ENCODE assay signal across 1 cellular context in the genomic region with DNA sequence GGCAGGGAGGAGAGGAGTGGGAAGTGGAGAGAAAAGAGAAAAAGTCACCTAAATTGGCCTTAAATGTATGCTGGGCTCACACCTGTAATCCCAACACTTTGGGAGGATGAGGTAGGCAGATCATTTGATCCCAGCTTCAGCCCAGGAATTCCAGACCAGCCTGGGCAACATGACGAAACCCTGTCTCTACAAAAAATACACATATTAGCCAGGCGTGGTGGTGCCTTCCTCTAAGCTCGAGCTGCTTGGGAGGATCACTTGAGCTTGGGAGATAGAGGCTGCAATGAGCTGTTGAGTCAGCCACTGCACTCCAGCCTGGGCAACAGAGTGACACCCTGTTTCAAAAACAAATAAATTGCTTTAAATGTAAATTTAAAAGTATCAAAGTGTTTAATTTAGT.
TF ChIP-seq lines count a peak whose summit lies in the region.

No MANE protein-coding gene starts in this region.

TF ChIP-seq in GM12878, 131 proteins besides CTCF, POLR2A, EP300 and RAD21:
- no peak for TF ChIP-seq RFX5 (IDR thresholded peaks at IDR 0.05; ENCODE audit: low read depth, low read length)
- no peak for TF ChIP-seq RELA (IDR thresholded peaks at IDR 0.05; ENCODE audit: borderline replicate concordance, partially characterized antibody)
- no peak for TF ChIP-seq RELB (IDR thresholded peaks at IDR 0.05; ENCODE audit: low read depth)
- no peak for TF ChIP-seq ELK1 (IDR thresholded peaks at IDR 0.05; ENCODE audit: low read depth, low read length)
- TF ChIP-seq E4F1 (IDR thresholded peaks at IDR 0.05; ENCODE audit: borderline replicate concordance, partially characterized antibody): no peak
- TF ChIP-seq CBX3 (IDR thresholded peaks at IDR 0.05; ENCODE audit: borderline replicate concordance, low read depth): no peak
- TF ChIP-seq, protein P1, sequence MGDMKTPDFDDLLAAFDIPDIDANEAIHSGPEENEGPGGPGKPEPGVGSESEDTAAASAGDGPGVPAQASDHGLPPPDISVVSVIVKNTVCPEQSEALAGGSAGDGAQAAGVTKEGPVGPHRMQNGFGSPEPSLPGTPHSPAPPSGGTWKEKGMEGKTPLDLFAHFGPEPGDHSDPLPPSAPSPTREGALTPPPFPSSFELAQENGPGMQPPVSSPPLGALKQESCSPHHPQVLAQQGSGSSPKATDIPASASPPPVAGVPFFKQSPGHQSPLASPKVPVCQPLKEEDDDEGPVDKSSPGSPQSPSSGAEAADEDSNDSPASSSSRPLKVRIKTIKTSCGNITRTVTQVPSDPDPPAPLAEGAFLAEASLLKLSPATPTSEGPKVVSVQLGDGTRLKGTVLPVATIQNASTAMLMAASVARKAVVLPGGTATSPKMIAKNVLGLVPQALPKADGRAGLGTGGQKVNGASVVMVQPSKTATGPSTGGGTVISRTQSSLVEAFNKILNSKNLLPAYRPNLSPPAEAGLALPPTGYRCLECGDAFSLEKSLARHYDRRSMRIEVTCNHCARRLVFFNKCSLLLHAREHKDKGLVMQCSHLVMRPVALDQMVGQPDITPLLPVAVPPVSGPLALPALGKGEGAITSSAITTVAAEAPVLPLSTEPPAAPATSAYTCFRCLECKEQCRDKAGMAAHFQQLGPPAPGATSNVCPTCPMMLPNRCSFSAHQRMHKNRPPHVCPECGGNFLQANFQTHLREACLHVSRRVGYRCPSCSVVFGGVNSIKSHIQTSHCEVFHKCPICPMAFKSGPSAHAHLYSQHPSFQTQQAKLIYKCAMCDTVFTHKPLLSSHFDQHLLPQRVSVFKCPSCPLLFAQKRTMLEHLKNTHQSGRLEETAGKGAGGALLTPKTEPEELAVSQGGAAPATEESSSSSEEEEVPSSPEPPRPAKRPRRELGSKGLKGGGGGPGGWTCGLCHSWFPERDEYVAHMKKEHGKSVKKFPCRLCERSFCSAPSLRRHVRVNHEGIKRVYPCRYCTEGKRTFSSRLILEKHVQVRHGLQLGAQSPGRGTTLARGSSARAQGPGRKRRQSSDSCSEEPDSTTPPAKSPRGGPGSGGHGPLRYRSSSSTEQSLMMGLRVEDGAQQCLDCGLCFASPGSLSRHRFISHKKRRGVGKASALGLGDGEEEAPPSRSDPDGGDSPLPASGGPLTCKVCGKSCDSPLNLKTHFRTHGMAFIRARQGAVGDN (IDR thresholded peaks at IDR 0.05): no peak
- TF ChIP-seq MEF2B (IDR thresholded peaks at IDR 0.05; ENCODE audit: partially characterized antibody, poor library complexity, severe bottlenecking): no peak
- TF ChIP-seq RUNX3 (IDR thresholded peaks at IDR 0.05; ENCODE audit: low read length): no peak
- TF ChIP-seq KAT2A (conservative IDR thresholded peaks at IDR 0.05; ENCODE audit: control insufficient read depth, low read depth, low read length): no peak
- no peak for TF ChIP-seq RB1 (IDR thresholded peaks at IDR 0.05; ENCODE audit: borderline replicate concordance)
- TF ChIP-seq SRF (IDR thresholded peaks at IDR 0.05; ENCODE audit: low read depth in 2 of 2, low read length in 2 of 2): no peak
- TF ChIP-seq PAX8 (IDR thresholded peaks at IDR 0.05): no peak
- TF ChIP-seq MEF2A (IDR thresholded peaks at IDR 0.05; ENCODE audit: insufficient read depth, low read depth, low read length): no peak
- no peak for TF ChIP-seq BCL11A (IDR thresholded peaks at IDR 0.05; ENCODE audit: low read depth, low read length)
- TF ChIP-seq NRF1 (conservative IDR thresholded peaks at IDR 0.05; ENCODE audit: low read depth, low read length): no peak
- no peak for TF ChIP-seq ZBTB33 (IDR thresholded peaks at IDR 0.05)
- TF ChIP-seq HDAC2 (IDR thresholded peaks at IDR 0.05): no peak
- TF ChIP-seq, protein P2, sequence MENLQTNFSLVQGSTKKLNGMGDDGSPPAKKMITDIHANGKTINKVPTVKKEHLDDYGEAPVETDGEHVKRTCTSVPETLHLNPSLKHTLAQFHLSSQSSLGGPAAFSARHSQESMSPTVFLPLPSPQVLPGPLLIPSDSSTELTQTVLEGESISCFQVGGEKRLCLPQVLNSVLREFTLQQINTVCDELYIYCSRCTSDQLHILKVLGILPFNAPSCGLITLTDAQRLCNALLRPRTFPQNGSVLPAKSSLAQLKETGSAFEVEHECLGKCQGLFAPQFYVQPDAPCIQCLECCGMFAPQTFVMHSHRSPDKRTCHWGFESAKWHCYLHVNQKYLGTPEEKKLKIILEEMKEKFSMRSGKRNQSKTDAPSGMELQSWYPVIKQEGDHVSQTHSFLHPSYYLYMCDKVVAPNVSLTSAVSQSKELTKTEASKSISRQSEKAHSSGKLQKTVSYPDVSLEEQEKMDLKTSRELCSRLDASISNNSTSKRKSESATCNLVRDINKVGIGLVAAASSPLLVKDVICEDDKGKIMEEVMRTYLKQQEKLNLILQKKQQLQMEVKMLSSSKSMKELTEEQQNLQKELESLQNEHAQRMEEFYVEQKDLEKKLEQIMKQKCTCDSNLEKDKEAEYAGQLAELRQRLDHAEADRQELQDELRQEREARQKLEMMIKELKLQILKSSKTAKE (IDR thresholded peaks at IDR 0.05; ENCODE audit: low read depth, poor library complexity, severe bottlenecking): no peak
- TF ChIP-seq PKNOX1 (IDR thresholded peaks at IDR 0.05): no peak
